Comparison of ENCODE assay signal across 1 cellular context in the genomic region with DNA sequence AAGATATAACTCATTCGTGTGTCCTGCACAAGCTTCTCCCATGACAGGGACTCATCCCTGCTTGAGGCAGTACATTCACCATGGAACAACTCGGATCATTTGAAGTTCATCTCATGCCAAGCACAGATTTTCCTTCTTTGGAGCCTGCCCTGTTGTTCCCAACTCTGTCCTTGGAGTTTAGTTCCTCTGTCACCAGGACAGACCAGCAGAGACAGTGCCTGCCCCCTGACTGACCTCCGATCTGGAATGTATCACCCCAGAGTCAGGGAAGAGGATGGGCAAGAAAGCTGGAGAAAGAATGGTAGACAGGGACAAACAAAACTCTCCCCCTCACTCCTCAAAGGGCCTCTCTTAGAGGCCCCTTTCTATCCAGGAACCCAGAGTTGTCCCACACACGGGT.
TF ChIP-seq lines count a peak whose summit lies in the region.

No MANE protein-coding gene starts in this region.

TF ChIP-seq in IMR-90, 13 proteins besides CTCF, POLR2A, EP300 and RAD21:
- TF ChIP-seq CEBPB (IDR thresholded peaks at IDR 0.05; ENCODE audit: low read depth, low read length): no peak
- no peak for TF ChIP-seq MAFK (IDR thresholded peaks at IDR 0.05; ENCODE audit: low read depth, low read length)
- no peak for TF ChIP-seq FOS (IDR thresholded peaks at IDR 0.05; ENCODE audit: low read depth, low read length)
- TF ChIP-seq, protein P1, sequence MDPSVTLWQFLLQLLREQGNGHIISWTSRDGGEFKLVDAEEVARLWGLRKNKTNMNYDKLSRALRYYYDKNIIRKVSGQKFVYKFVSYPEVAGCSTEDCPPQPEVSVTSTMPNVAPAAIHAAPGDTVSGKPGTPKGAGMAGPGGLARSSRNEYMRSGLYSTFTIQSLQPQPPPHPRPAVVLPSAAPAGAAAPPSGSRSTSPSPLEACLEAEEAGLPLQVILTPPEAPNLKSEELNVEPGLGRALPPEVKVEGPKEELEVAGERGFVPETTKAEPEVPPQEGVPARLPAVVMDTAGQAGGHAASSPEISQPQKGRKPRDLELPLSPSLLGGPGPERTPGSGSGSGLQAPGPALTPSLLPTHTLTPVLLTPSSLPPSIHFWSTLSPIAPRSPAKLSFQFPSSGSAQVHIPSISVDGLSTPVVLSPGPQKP (IDR thresholded peaks at IDR 0.05; ENCODE audit: borderline replicate concordance, low read depth, low read length): no peak
- no peak for TF ChIP-seq MXI1 (IDR thresholded peaks at IDR 0.05; ENCODE audit: borderline replicate concordance, low read depth, low read length)
- TF ChIP-seq MAZ (IDR thresholded peaks at IDR 0.05; ENCODE audit: borderline replicate concordance, low read depth, low read length): no peak
